In genomic region chr2:227324671-227325055, GRCh38 we compare ENCODE assay signal across 9 cellular contexts. TPM values are rescaled to one million over a fixed set of nuclear protein-coding genes. Genes with fewer than 3 reads are reported as not detected.
A peak's percentile ranks its signal among the peaks of the same experiment; 100 is the strongest.
DNase-seq lines count a peak whose midpoint lies in the region; ATAC-seq and TF ChIP-seq lines count a peak whose summit lies in the region.
"Had no signal": no experiment of that assay in that cellular context is flagged by ENCODE, and none has a peak within 500 bp of the region (broad histone marks: within the 10 kb centered on the region; RNA-seq: fewer than 3 reads in every experiment).

No MANE protein-coding gene starts in this region.

- H3K36me3 ChIP-seq in Caco-2 (ENCODE audit: control insufficient read depth, insufficient read depth, low read length): no peaks in the 10 kb centered on the region
- peaks cover 0 to 6% (median 0%) of the 10 kb centered on the region in 3 donors for H3K36me3 ChIP-seq in Peyer's patch
- peaks cover 7% of the 10 kb centered on the region for H3K36me3 ChIP-seq in endodermal cell (ENCODE audit: control insufficient read depth, insufficient read depth, low read length)
- H3K36me3 ChIP-seq in muscle layer of duodenum (ENCODE audit: control insufficient read depth in 1 of 2, insufficient read depth in 2 of 2, low read length in 2 of 2): no peaks in the 10 kb centered on the region

- WGBS in endodermal cell (ENCODE audit: insufficient coverage in 1 of 2, insufficient read length in 1 of 2), 2 experiments: 27 to 34% methylated on average over 5 to 6 of the region's 6 CpGs

- no peak for TF ChIP-seq CTCF in Caco-2 (IDR thresholded peaks at IDR 0.05; ENCODE audit: insufficient read depth in 1 of 2, low read depth in 1 of 2, low read length in 1 of 2, severe bottlenecking in 1 of 2, unreplicated experiment in 1 of 2)
- TF ChIP-seq CTCF in Peyer's patch (IDR thresholded peaks at IDR 0.05): no peak
- no peak for TF ChIP-seq CTCF in endodermal cell (conservative IDR thresholded peaks at IDR 0.05)

- TSS peak; percentile 86 for BruUV-seq in Caco-2 (replicated peaks; lab: Mats Ljungman, UMichigan)

- ATAC-seq in GM21723 (IDR thresholded peaks at IDR 0.05; ENCODE audit: unreplicated experiment) (peak; percentile 21), GM21786 (IDR thresholded peaks at IDR 0.05; ENCODE audit: unreplicated experiment) (no peak), GM18861 (IDR thresholded peaks at IDR 0.05; ENCODE audit: unreplicated experiment) (no peak), HG03095 (IDR thresholded peaks at IDR 0.05; ENCODE audit: unreplicated experiment) (no peak)

- H3K9ac ChIP-seq in endodermal cell (ENCODE audit: extremely low read depth, low read length, poor library complexity, severe bottlenecking): peak overlapping the region; percentile 75

- H3K9me3 ChIP-seq in Caco-2: peaks cover 10% of the 10 kb centered on the region; the same call in 1 of the 2 replicates
- no peaks in the 10 kb centered on the region for H3K9me3 ChIP-seq in Peyer's patch
- peaks cover 37% of the 10 kb centered on the region for H3K9me3 ChIP-seq in endodermal cell (ENCODE audit: control insufficient read depth, low read length)
- H3K9me3 ChIP-seq in muscle layer of duodenum (ENCODE audit: control insufficient read depth in 1 of 2, low read length in 2 of 2): no peaks in the 10 kb centered on the region

- peak in 1 of 2 experiments; percentile 16 for DNase-seq in Caco-2
- DNase-seq in Peyer's patch: peak in 1 of 3 donors; percentile 22
- DNase-seq in endodermal cell: peak; percentile 54

- no peaks in the 10 kb centered on the region for H3K27me3 ChIP-seq in Caco-2 (replicated peaks; ENCODE audit: control insufficient read depth, insufficient read depth, low read length)
- H3K27me3 ChIP-seq in Peyer's patch: no peaks in the 10 kb centered on the region
- no peaks in the 10 kb centered on the region for H3K27me3 ChIP-seq in endodermal cell (ENCODE audit: control insufficient read depth, insufficient read depth, low read length, poor library complexity, severe bottlenecking)
- no peaks in the 10 kb centered on the region for H3K27me3 ChIP-seq in muscle layer of duodenum (ENCODE audit: low read depth, low read length)

- peak overlapping the region; percentile 82 to 93 (median 86) for H3K27ac ChIP-seq in Peyer's patch
- H3K27ac ChIP-seq in endodermal cell (ENCODE audit: low read depth, low read length): no peak overlapping the region
- H3K27ac ChIP-seq in muscle layer of duodenum (ENCODE audit: low read length): peak overlapping the region; percentile 86

- H3K4me1 ChIP-seq in Caco-2 (peaks cover 12% of the 10 kb centered on the region; the same call in 1 of the 2 replicates), Peyer's patch (peaks cover 0 to 21% (median 0%) of the 10 kb centered on the region in 4 donors), endodermal cell (ENCODE audit: control insufficient read depth, insufficient read depth, low read length) (no peaks in the 10 kb centered on the region), muscle layer of duodenum (ENCODE audit: control insufficient read depth in 1 of 2, insufficient read depth in 2 of 2, low read length in 2 of 2) (peaks cover 3 to 18% of the 10 kb centered on the region in 2 donors)

- no peak for TF ChIP-seq POLR2A in Peyer's patch (IDR thresholded peaks at IDR 0.05)

- H3K4me3 Mint-ChIP-seq in Caco-2 (ENCODE audit: unreplicated experiment) (peak overlapping the region; percentile 80), endodermal cell (peak overlapping the region; percentile 90)

- H3K9me3 Mint-ChIP-seq in Caco-2 (ENCODE audit: unreplicated experiment): peaks cover 24% of the 10 kb centered on the region
- H3K9me3 Mint-ChIP-seq in endodermal cell: peaks cover 43% of the 10 kb centered on the region

- POLR2A ChIA-PET in Caco-2 (lab: Charles Lee): interaction anchor here (0.6 kb wide), 1 partner anchor 143 kb away, joined by 9 read pairs; no protein-coding TSS in a partner anchor

- H3K27me3 Mint-ChIP-seq in Caco-2 (ENCODE audit: insufficient read depth, unreplicated experiment) (no peaks in the 10 kb centered on the region), endodermal cell (ENCODE audit: insufficient read depth) (no peaks in the 10 kb centered on the region)

- peak overlapping the region; percentile 84 for H3K27ac Mint-ChIP-seq in Caco-2 (ENCODE audit: unreplicated experiment)
- peak overlapping the region; percentile 88 for H3K27ac Mint-ChIP-seq in endodermal cell

- intact Hi-C loops in Caco-2 (cut with micrococcal nuclease; ENCODE audit: unreplicated experiment): loop anchor here (1.0 to 10.0 kb wide), 4 partner anchors 11 to 194 kb away; partner anchors contain the start of genes COL4A3 and COL4A4

- H3K4me3 ChIP-seq in Caco-2 (ENCODE audit: low read depth, low read length) (peak overlapping the region; percentile 71), Peyer's patch (peak overlapping the region; percentile 72 to 99 (median 90)), endodermal cell (ENCODE audit: low read length) (peak overlapping the region; percentile 80), muscle layer of duodenum (ENCODE audit: low read depth in 1 of 2, low read length in 2 of 2) (peak overlapping the region; percentile 91 to 95)

- peaks cover 34% of the 10 kb centered on the region for H3K36me3 Mint-ChIP-seq in Caco-2 (ENCODE audit: insufficient read depth, unreplicated experiment)
- peaks cover 25% of the 10 kb centered on the region for H3K36me3 Mint-ChIP-seq in endodermal cell (ENCODE audit: low read depth)

- no peaks in the 10 kb centered on the region for H3K4me1 Mint-ChIP-seq in Caco-2 (ENCODE audit: low read depth, unreplicated experiment)
- H3K4me1 Mint-ChIP-seq in endodermal cell: peaks cover 14% of the 10 kb centered on the region

- CTCF ChIA-PET in Caco-2 (lab: Charles Lee): interaction anchor here (0.6 to 0.8 kb wide), 2 partner anchors 17 to 138 kb away, joined by 3 read pairs; no protein-coding TSS in a partner anchor

RNA-seq across cellular contexts. Expression of gene MFF, which starts 0.4 kb away (rescaled TPM):
- 161 TPM in 2 replicates for total RNA-seq in Caco-2 (2022)
- 100 to 1,000 TPM in 3 of 4 donors, 10 to 100 TPM in 1; 64.8 to 182 (median 109) TPM for total RNA-seq in Peyer's patch
- total RNA-seq in endodermal cell: 10 to 100 TPM; 74.8 to 93.0 TPM
- 95.7 TPM for polyA plus RNA-seq in endodermal cell (2013, experiment 1 of 2)
- 91.6 TPM for polyA plus RNA-seq in endodermal cell (2013, experiment 2 of 2)

RNA-seq across cellular contexts. Expression of gene TM4SF20, which starts 54.4 kb away (rescaled TPM):
- 0.20 and 0.28 TPM in 2 replicates for total RNA-seq in Caco-2 (2022)
- 100 to 1,000 TPM in 3 of 4 donors, 1 to 10 TPM in 1; 4.1 to 489 (median 221) TPM for total RNA-seq in Peyer's patch
- total RNA-seq in endodermal cell: not detected
- polyA plus RNA-seq in endodermal cell (2013, experiment 1 of 2): not detected
- not detected for polyA plus RNA-seq in endodermal cell (2013, experiment 2 of 2)
- total RNA-seq: SK-MEL-5 had no signal
